In genomic region chr2:108414256-108414876, GRCh38 we compare ENCODE assay signal across 1 cellular context.
TF ChIP-seq lines count a peak whose summit lies in the region.

No MANE protein-coding gene starts in this region.

TF ChIP-seq in SK-N-SH treated with all-trans-retinoic acid at 6 μM for 48 hours, 23 proteins besides CTCF, POLR2A, EP300 and RAD21 (continued from another document):
- TF ChIP-seq, protein P1, sequence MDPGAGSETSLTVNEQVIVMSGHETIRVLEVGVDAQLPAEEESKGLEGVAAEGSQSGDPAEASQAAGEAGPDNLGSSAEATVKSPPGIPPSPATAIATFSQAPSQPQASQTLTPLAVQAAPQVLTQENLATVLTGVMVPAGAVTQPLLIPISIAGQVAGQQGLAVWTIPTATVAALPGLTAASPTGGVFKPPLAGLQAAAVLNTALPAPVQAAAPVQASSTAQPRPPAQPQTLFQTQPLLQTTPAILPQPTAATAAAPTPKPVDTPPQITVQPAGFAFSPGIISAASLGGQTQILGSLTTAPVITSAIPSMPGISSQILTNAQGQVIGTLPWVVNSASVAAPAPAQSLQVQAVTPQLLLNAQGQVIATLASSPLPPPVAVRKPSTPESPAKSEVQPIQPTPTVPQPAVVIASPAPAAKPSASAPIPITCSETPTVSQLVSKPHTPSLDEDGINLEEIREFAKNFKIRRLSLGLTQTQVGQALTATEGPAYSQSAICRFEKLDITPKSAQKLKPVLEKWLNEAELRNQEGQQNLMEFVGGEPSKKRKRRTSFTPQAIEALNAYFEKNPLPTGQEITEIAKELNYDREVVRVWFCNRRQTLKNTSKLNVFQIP (CRISPR knock-in tag; IDR thresholded peaks at IDR 0.05; ENCODE audit: borderline replicate concordance, low read depth): no peak
- TF ChIP-seq BACH2 (CRISPR knock-in tag; IDR thresholded peaks at IDR 0.05; ENCODE audit: borderline replicate concordance): no peak
- TF ChIP-seq ZNF8 (CRISPR knock-in tag; IDR thresholded peaks at IDR 0.05): no peak
- TF ChIP-seq TCF4 (CRISPR knock-in tag; IDR thresholded peaks at IDR 0.05; ENCODE audit: borderline replicate concordance): no peak
- TF ChIP-seq ZFP3 (CRISPR knock-in tag; IDR thresholded peaks at IDR 0.05): no peak
- no peak for TF ChIP-seq ZC3H10 (CRISPR knock-in tag; IDR thresholded peaks at IDR 0.05)
